Comparison of ENCODE assay signal across 19 cellular contexts in genomic region chr12:6523708-6524107, GRCh38. TPM values are rescaled to one million over a fixed set of nuclear protein-coding genes. Genes with fewer than 3 reads are reported as not detected.
DNase-seq lines count a peak whose midpoint lies in the region; ATAC-seq, FAIRE-seq and TF ChIP-seq lines count a peak whose summit lies in the region.
"Had no signal": no experiment of that assay in that cellular context is flagged by ENCODE, and none has a peak within 500 bp of the region (broad histone marks: within the 10 kb centered on the region; RNA-seq: fewer than 3 reads in every experiment).

No MANE protein-coding gene starts in this region.

- H3K4me2 ChIP-seq in osteoblast (ENCODE audit: insufficient read depth, low read length): no peak overlapping the region
- H3K4me2 ChIP-seq: BLaER1 treated with 17β-estradiol and CSF1 and Interleukin-3, amounts not matched to agents 10 nM and 100 nM had no signal

- TF ChIP-seq CTCF in D721Med (IDR thresholded peaks at IDR 0.05; ENCODE audit: insufficient read depth, missing control alignments) (no peak), nephron progenitor cell (IDR thresholded peaks at IDR 0.05) (no peak), osteoblast (IDR thresholded peaks at IDR 0.05; ENCODE audit: extremely low read depth, low read depth, low read length) (no peak)

- peak; percentile 32 for FAIRE-seq in D721Med (lab: Jason Lieb, UNC)
- FAIRE-seq: G401.6 had no signal

- H3K9me3 ChIP-seq in osteoblast (ENCODE audit: low read depth, low read length): no peaks in the 10 kb centered on the region
- H3K9me3 ChIP-seq: BLaER1 treated with 17β-estradiol and CSF1 and Interleukin-3, amounts not matched to agents 10 nM and 100 nM had no signal

- H3K79me2 ChIP-seq in osteoblast (ENCODE audit: insufficient read depth, low read length): no peaks in the 10 kb centered on the region

- H4K20me1 ChIP-seq in osteoblast (ENCODE audit: insufficient read depth, low read length): no peaks in the 10 kb centered on the region

- H3K27me3 ChIP-seq in osteoblast (ENCODE audit: insufficient read depth, low read length): no peaks in the 10 kb centered on the region
- H3K27me3 ChIP-seq: BLaER1 treated with 17β-estradiol and CSF1 and Interleukin-3, amounts not matched to agents 10 nM and 100 nM had no signal

- no peak overlapping the region for H2AFZ ChIP-seq in osteoblast (ENCODE audit: low read length)
- H2AFZ ChIP-seq: GM23248 had no signal

- H3K27me3 Mint-ChIP-seq in activated T-cell treated with anti-CD3 and anti-CD28 coated beads, Interleukin-2, amount 50 U/mL, for 24 hours: no peaks in the 10 kb centered on the region
- H3K27me3 Mint-ChIP-seq in activated naive CD8-positive, alpha-beta T cell treated with anti-CD3 and anti-CD28 coated beads, Interleukin-2, amount 50 U/mL, for 24 hours: no peaks in the 10 kb centered on the region
- no peaks in the 10 kb centered on the region for H3K27me3 Mint-ChIP-seq in nephron progenitor cell (ENCODE audit: low read depth, poor library complexity)

- DNase-seq in activated T-cell treated with anti-CD3 and anti-CD28 coated beads, Interleukin-2, amount 50 U/mL, for 24 hours: no peak
- DNase-seq in activated T-cell treated with anti-CD3 and anti-CD28 coated beads, Interleukin-2, amount 50 U/mL, for 48 hours: no peak
- DNase-seq in D721Med (ENCODE audit: insufficient read length, low spot score) (no peak), nephron progenitor cell (no peak), osteoblast (ENCODE audit: insufficient read length, low spot score, missing footprints) (no peak)
- DNase-seq in activated naive CD8-positive, alpha-beta T cell treated with anti-CD3 and anti-CD28 coated beads, Interleukin-2, amount 50 U/mL, for 24 hours: no peak
- DNase-seq: DMS 273 treated with DMSO at 0.1 percent for 48 hours, GM23248, HCEC 1CT, MM.1S, NCI-H1092, NCI-H1436 treated with DMSO at 0.1 percent for 48 hours, NCI-H2029, NCI-H345, NCI-H524 treated with DMSO at 0.1 percent for 48 hours, SHP77 treated with DMSO at 0.1 percent for 48 hours had no signal

- H3K36me3 Mint-ChIP-seq in activated T-cell treated with anti-CD3 and anti-CD28 coated beads, Interleukin-2, amount 50 U/mL, for 24 hours (ENCODE audit: low read depth): peaks cover 96% of the 10 kb centered on the region
- H3K36me3 Mint-ChIP-seq in activated naive CD8-positive, alpha-beta T cell treated with anti-CD3 and anti-CD28 coated beads, Interleukin-2, amount 50 U/mL, for 24 hours (ENCODE audit: low read depth): peaks cover 69% of the 10 kb centered on the region
- peaks cover 86% of the 10 kb centered on the region for H3K36me3 Mint-ChIP-seq in nephron progenitor cell (ENCODE audit: low read depth)

- no peak for ATAC-seq in activated naive CD8-positive, alpha-beta T cell treated with anti-CD3 and anti-CD28 coated beads, Interleukin-2, amount 50 U/mL, for 24 hours
- no peak for ATAC-seq in HG03439 (IDR thresholded peaks at IDR 0.05; ENCODE audit: unreplicated experiment)

- no peak overlapping the region for H3K4me3 Mint-ChIP-seq in activated T-cell treated with anti-CD3 and anti-CD28 coated beads, Interleukin-2, amount 50 U/mL, for 24 hours
- no peak overlapping the region for H3K4me3 Mint-ChIP-seq in activated naive CD8-positive, alpha-beta T cell treated with anti-CD3 and anti-CD28 coated beads, Interleukin-2, amount 50 U/mL, for 24 hours
- H3K4me3 Mint-ChIP-seq in nephron progenitor cell: no peak overlapping the region

- H3K4me1 Mint-ChIP-seq in activated T-cell treated with anti-CD3 and anti-CD28 coated beads, Interleukin-2, amount 50 U/mL, for 24 hours (ENCODE audit: low read depth): no peaks in the 10 kb centered on the region
- H3K4me1 Mint-ChIP-seq in activated naive CD8-positive, alpha-beta T cell treated with anti-CD3 and anti-CD28 coated beads, Interleukin-2, amount 50 U/mL, for 24 hours: peaks cover 4% of the 10 kb centered on the region
- no peaks in the 10 kb centered on the region for H3K4me1 Mint-ChIP-seq in nephron progenitor cell

- H3K4me3 ChIP-seq in osteoblast (ENCODE audit: insufficient read depth, low read length): no peak overlapping the region
- H3K4me3 ChIP-seq: BLaER1 treated with 17β-estradiol and CSF1 and Interleukin-3, amounts not matched to agents 10 nM and 100 nM; GM23248 had no signal

- H3K27ac ChIP-seq in osteoblast (ENCODE audit: low read depth, low read length): no peak overlapping the region
- H3K27ac ChIP-seq: BLaER1 treated with 17β-estradiol and CSF1 and Interleukin-3, amounts not matched to agents 10 nM and 100 nM; GM23248 had no signal

- H3K4me1 ChIP-seq in osteoblast (ENCODE audit: insufficient read depth, low read length): no peaks in the 10 kb centered on the region
- H3K4me1 ChIP-seq: BLaER1 treated with 17β-estradiol and CSF1 and Interleukin-3, amounts not matched to agents 10 nM and 100 nM had no signal

- peaks cover 90% of the 10 kb centered on the region for H3K36me3 ChIP-seq in osteoblast (ENCODE audit: insufficient read depth, low read length)

- peak overlapping the region; percentile 74 for H3K27ac Mint-ChIP-seq in activated T-cell treated with anti-CD3 and anti-CD28 coated beads, Interleukin-2, amount 50 U/mL, for 24 hours
- peak overlapping the region; percentile 34 for H3K27ac Mint-ChIP-seq in activated naive CD8-positive, alpha-beta T cell treated with anti-CD3 and anti-CD28 coated beads, Interleukin-2, amount 50 U/mL, for 24 hours
- peak overlapping the region; percentile 38 for H3K27ac Mint-ChIP-seq in nephron progenitor cell

- no peaks in the 10 kb centered on the region for H3K9me3 Mint-ChIP-seq in activated T-cell treated with anti-CD3 and anti-CD28 coated beads, Interleukin-2, amount 50 U/mL, for 24 hours
- H3K9me3 Mint-ChIP-seq in activated naive CD8-positive, alpha-beta T cell treated with anti-CD3 and anti-CD28 coated beads, Interleukin-2, amount 50 U/mL, for 24 hours: no peaks in the 10 kb centered on the region
- H3K9me3 Mint-ChIP-seq in nephron progenitor cell: no peaks in the 10 kb centered on the region

RNA-seq across cellular contexts. Expression of gene GAPDH, which starts 10.6 kb away (rescaled TPM):
- total RNA-seq in osteoblast: 4,846 and 5,173 TPM in 2 replicates

RNA-seq across cellular contexts. Expression of gene NCAPD2, which starts 29.8 kb away (rescaled TPM):
- total RNA-seq in osteoblast: 19.4 and 21.0 TPM in 2 replicates

RNA-seq across cellular contexts. Expression of gene MRPL51, which starts 30.6 kb away (rescaled TPM):
- 58.3 and 68.8 TPM in 2 replicates for total RNA-seq in osteoblast

RNA-seq across cellular contexts. Expression of gene IFFO1, which starts 32.1 kb away (rescaled TPM):
- 12.7 and 13.4 TPM in 2 replicates for total RNA-seq in osteoblast

RNA-seq across cellular contexts. Expression of gene NOP2, which starts 44.4 kb away (rescaled TPM):
- total RNA-seq in osteoblast: 18.3 and 21.4 TPM in 2 replicates
